19 cellular contexts compared by ENCODE assay signal in genomic region chr9:34025811-34026210, GRCh38. TPM values are rescaled to one million over a fixed set of nuclear protein-coding genes. Genes with fewer than 3 reads are reported as not detected.
DNase-seq lines count a peak whose midpoint lies in the region; ATAC-seq and TF ChIP-seq lines count a peak whose summit lies in the region.
"Had no signal": no experiment of that assay in that cellular context is flagged by ENCODE, and none has a peak within 500 bp of the region (broad histone marks: within the 10 kb centered on the region; RNA-seq: fewer than 3 reads in every experiment).

No MANE protein-coding gene starts in this region.

- H3K4me3 ChIP-seq in SK-N-MC (no peak overlapping the region), gastroesophageal sphincter (no peak overlapping the region), psoas muscle (no peak overlapping the region)
- no peak overlapping the region for H3K4me3 ChIP-seq in naive thymus-derived CD4-positive, alpha-beta T cell (ENCODE audit: low read length)
- H3K4me3 ChIP-seq: BLaER1, GM12878, GM23248 had no signal

- peaks cover 0 to 43% (median 0%) of the 10 kb centered on the region in 3 donors for H3K4me1 ChIP-seq in gastroesophageal sphincter
- peaks cover 53% of the 10 kb centered on the region for H3K4me1 ChIP-seq in psoas muscle
- H3K4me1 ChIP-seq in naive thymus-derived CD4-positive, alpha-beta T cell (ENCODE audit: control insufficient read depth in 2 of 2, insufficient read depth in 2 of 2, low read length in 2 of 2), result no peaks in the 10 kb centered on the region
- H3K4me1 ChIP-seq: BLaER1 had no signal

- H3K9me3 Mint-ChIP-seq in activated CD8-positive, alpha-beta T cell treated with anti-CD3 and anti-CD28 coated beads for 36 hours, result no peaks in the 10 kb centered on the region
- no peaks in the 10 kb centered on the region for H3K9me3 Mint-ChIP-seq in activated CD8-positive, alpha-beta T cell treated with anti-CD3 and anti-CD28 coated beads, Interleukin-2, amount 10 ng/mL, durations not matched to agents 7 days and 5 days (ENCODE audit: insufficient read depth)
- no peaks in the 10 kb centered on the region for H3K9me3 Mint-ChIP-seq in naive thymus-derived CD4-positive, alpha-beta T cell
- no peaks in the 10 kb centered on the region for H3K9me3 Mint-ChIP-seq in activated naive CD8-positive, alpha-beta T cell treated with anti-CD3 and anti-CD28 coated beads, Interleukin-2, amount 50 U/mL, for 24 hours

- H3K27ac ChIP-seq in SK-N-MC (peak overlapping the region; percentile 40), gastroesophageal sphincter (peak overlapping the region; percentile 36 to 67 (median 60)), psoas muscle (peak overlapping the region; percentile 76)
- H3K27ac ChIP-seq in naive thymus-derived CD4-positive, alpha-beta T cell (ENCODE audit: low read depth, low read length), result no peak overlapping the region
- H3K27ac ChIP-seq: 22Rv1, BLaER1, GM23248, KMS-11 had no signal

- no peak for TF ChIP-seq CTCF in activated CD8-positive, alpha-beta T cell treated with anti-CD3 and anti-CD28 coated beads for 36 hours (IDR thresholded peaks at IDR 0.05)
- TF ChIP-seq CTCF in gastroesophageal sphincter (IDR thresholded peaks at IDR 0.05) (no peak), psoas muscle (IDR thresholded peaks at IDR 0.05) (no peak)

- H3K27ac Mint-ChIP-seq in activated CD8-positive, alpha-beta T cell treated with anti-CD3 and anti-CD28 coated beads for 36 hours, result peak overlapping the region; percentile 5
- H3K27ac Mint-ChIP-seq in activated CD8-positive, alpha-beta T cell treated with anti-CD3 and anti-CD28 coated beads, Interleukin-2, amount 10 ng/mL, durations not matched to agents 7 days and 5 days, result no peak overlapping the region
- peak overlapping the region in 3 of 9 donors; percentile 5 to 38 (median 33) for H3K27ac Mint-ChIP-seq in naive thymus-derived CD4-positive, alpha-beta T cell
- no peak overlapping the region for H3K27ac Mint-ChIP-seq in activated naive CD8-positive, alpha-beta T cell treated with anti-CD3 and anti-CD28 coated beads, Interleukin-2, amount 50 U/mL, for 24 hours

- H3K9ac ChIP-seq in SK-N-MC (ENCODE audit: insufficient read length), result no peak overlapping the region
- H3K9ac ChIP-seq: BLaER1, GM23248, KMS-11 had no signal

- no peak for TF ChIP-seq POLR2A in gastroesophageal sphincter (IDR thresholded peaks at IDR 0.05)

- H3K4me1 Mint-ChIP-seq in activated CD8-positive, alpha-beta T cell treated with anti-CD3 and anti-CD28 coated beads for 36 hours (ENCODE audit: low read depth), result peaks cover 17% of the 10 kb centered on the region
- H3K4me1 Mint-ChIP-seq in activated CD8-positive, alpha-beta T cell treated with anti-CD3 and anti-CD28 coated beads, Interleukin-2, amount 10 ng/mL, durations not matched to agents 7 days and 5 days (ENCODE audit: low read depth), result peaks cover 4% of the 10 kb centered on the region
- H3K4me1 Mint-ChIP-seq in naive thymus-derived CD4-positive, alpha-beta T cell, result peaks cover 2 to 27% (median 18%) of the 10 kb centered on the region in 7 donors
- no peaks in the 10 kb centered on the region for H3K4me1 Mint-ChIP-seq in activated naive CD8-positive, alpha-beta T cell treated with anti-CD3 and anti-CD28 coated beads, Interleukin-2, amount 50 U/mL, for 24 hours

- CTCF ChIA-PET in activated CD8-positive, alpha-beta T cell treated with anti-CD3 and anti-CD28 coated beads for 36 hours (lab: Charles Lee), result interaction anchor here (0.7 to 1.2 kb wide), 4 partner anchors 9 to 203 kb away, joined by 3 to 4 read pairs (median 3); no protein-coding TSS in a partner anchor
- CTCF ChIA-PET in activated CD8-positive, alpha-beta T cell treated with anti-CD3 and anti-CD28 coated beads, Interleukin-2, amount 10 ng/mL, durations not matched to agents 7 days and 5 days (lab: Charles Lee), result interaction anchor here (1.0 to 1.8 kb wide), 5 partner anchors 14 to 573 kb away, joined by 3 to 6 read pairs (median 3); no protein-coding TSS in a partner anchor
- CTCF ChIA-PET in naive thymus-derived CD4-positive, alpha-beta T cell (lab: Charles Lee), result interaction anchor here (1.3 kb wide), 1 partner anchor 23 kb away, joined by 3 read pairs; the partner anchor contains the start of gene UBAP2

- peaks cover 3% of the 10 kb centered on the region for H3K36me3 Mint-ChIP-seq in activated CD8-positive, alpha-beta T cell treated with anti-CD3 and anti-CD28 coated beads for 36 hours (ENCODE audit: low read depth)
- H3K36me3 Mint-ChIP-seq in activated CD8-positive, alpha-beta T cell treated with anti-CD3 and anti-CD28 coated beads, Interleukin-2, amount 10 ng/mL, durations not matched to agents 7 days and 5 days (ENCODE audit: low read depth), result peaks cover 10% of the 10 kb centered on the region
- peaks cover 0 to 4% (median 0%) of the 10 kb centered on the region in 5 donors for H3K36me3 Mint-ChIP-seq in naive thymus-derived CD4-positive, alpha-beta T cell
- H3K36me3 Mint-ChIP-seq in activated naive CD8-positive, alpha-beta T cell treated with anti-CD3 and anti-CD28 coated beads, Interleukin-2, amount 50 U/mL, for 24 hours (ENCODE audit: low read depth), result peaks cover 9% of the 10 kb centered on the region

- no peak for DNase-seq in activated CD8-positive, alpha-beta T cell treated with anti-CD3 and anti-CD28 coated beads for 36 hours
- no peak for DNase-seq in activated CD8-positive, alpha-beta T cell treated with anti-CD3 and anti-CD28 coated beads, Interleukin-2, amount 10 ng/mL, durations not matched to agents 7 days and 5 days
- DNase-seq in SK-N-MC (ENCODE audit: low read depth, low spot score), result no peak
- DNase-seq in psoas muscle, result no peak
- no peak for DNase-seq in activated CD4-positive, alpha-beta T cell treated with anti-CD3 and anti-CD28 coated beads for 4 hours
- no peak for DNase-seq in naive thymus-derived CD4-positive, alpha-beta T cell
- DNase-seq in activated naive CD8-positive, alpha-beta T cell treated with anti-CD3 and anti-CD28 coated beads, Interleukin-2, amount 50 U/mL, for 24 hours, result no peak
- DNase-seq: COR-L47, DMS53, NCI-H1092 treated with DMSO at 0.1 percent for 48 hours, NCI-H1694 treated with DMSO at 0.1 percent for 48 hours, NCI-H446, NCI-H748 treated with DMSO at 0.1 percent for 48 hours had no signal

- intact Hi-C loops in activated CD8-positive, alpha-beta T cell treated with anti-CD3 and anti-CD28 coated beads for 36 hours (cut with micrococcal nuclease), result no loop called here
- intact Hi-C loops in psoas muscle (cut with DNase I), result no loop called here
- intact Hi-C loops in naive thymus-derived CD4-positive, alpha-beta T cell (cut with micrococcal nuclease), result no loop called here

- WGBS in gastroesophageal sphincter (ENCODE audit: low coverage in 1 of 2), 2 donors, result 57 to 60% methylated on average over 5 of the region's 5 CpGs
- whole genome bisulfite sequencing in psoas muscle, 3 donors, result 84 to 89% (median 86%) methylated on average over 5 of the region's 5 CpGs

- ATAC-seq in activated CD8-positive, alpha-beta T cell treated with anti-CD3 and anti-CD28 coated beads for 36 hours, result no peak
- ATAC-seq in activated CD8-positive, alpha-beta T cell treated with anti-CD3 and anti-CD28 coated beads, Interleukin-2, amount 10 ng/mL, durations not matched to agents 7 days and 5 days, result no peak
- ATAC-seq in gastroesophageal sphincter, result no peak
- no peak for ATAC-seq in psoas muscle
- no peak for ATAC-seq in naive thymus-derived CD4-positive, alpha-beta T cell
- ATAC-seq in activated naive CD8-positive, alpha-beta T cell treated with anti-CD3 and anti-CD28 coated beads, Interleukin-2, amount 50 U/mL, for 24 hours, result no peak
- ATAC-seq: GM12878 had no signal

- no peaks in the 10 kb centered on the region for H3K27me3 Mint-ChIP-seq in activated CD8-positive, alpha-beta T cell treated with anti-CD3 and anti-CD28 coated beads for 36 hours
- no peaks in the 10 kb centered on the region for H3K27me3 Mint-ChIP-seq in activated CD8-positive, alpha-beta T cell treated with anti-CD3 and anti-CD28 coated beads, Interleukin-2, amount 10 ng/mL, durations not matched to agents 7 days and 5 days (ENCODE audit: low read depth)
- no peaks in the 10 kb centered on the region for H3K27me3 Mint-ChIP-seq in naive thymus-derived CD4-positive, alpha-beta T cell
- no peaks in the 10 kb centered on the region for H3K27me3 Mint-ChIP-seq in activated naive CD8-positive, alpha-beta T cell treated with anti-CD3 and anti-CD28 coated beads, Interleukin-2, amount 50 U/mL, for 24 hours

- H3K9me3 ChIP-seq in SK-N-MC (ENCODE audit: low read depth, low read length) (no peaks in the 10 kb centered on the region), gastroesophageal sphincter (no peaks in the 10 kb centered on the region), psoas muscle (no peaks in the 10 kb centered on the region)
- H3K9me3 ChIP-seq in naive thymus-derived CD4-positive, alpha-beta T cell (ENCODE audit: control insufficient read depth in 2 of 3, low read length in 3 of 3), result no peaks in the 10 kb centered on the region
- H3K9me3 ChIP-seq: BLaER1 had no signal

- POLR2A ChIA-PET in activated CD8-positive, alpha-beta T cell treated with anti-CD3 and anti-CD28 coated beads for 36 hours (lab: Charles Lee), result interaction anchor here (0.6 to 1.4 kb wide), 2 partner anchors 22 to 152 kb away, joined by 3 read pairs; no protein-coding TSS in a partner anchor
- POLR2A ChIA-PET in activated CD8-positive, alpha-beta T cell treated with anti-CD3 and anti-CD28 coated beads, Interleukin-2, amount 10 ng/mL, durations not matched to agents 7 days and 5 days (lab: Charles Lee), result no interaction called here
- POLR2A ChIA-PET in naive thymus-derived CD4-positive, alpha-beta T cell (lab: Charles Lee), result no interaction called here

- H3K27me3 ChIP-seq in gastroesophageal sphincter (no peaks in the 10 kb centered on the region), psoas muscle (ENCODE audit: insufficient read depth in 3 of 3, low read length in 2 of 3) (no peaks in the 10 kb centered on the region)
- no peaks in the 10 kb centered on the region for H3K27me3 ChIP-seq in naive thymus-derived CD4-positive, alpha-beta T cell (ENCODE audit: control insufficient read depth in 2 of 2, insufficient read depth in 2 of 2, low read length in 2 of 2)
- H3K27me3 ChIP-seq: BLaER1 had no signal

- no peak for TF ChIP-seq EP300 in gastroesophageal sphincter (IDR thresholded peaks at IDR 0.05)

- H3K4me3 Mint-ChIP-seq in activated CD8-positive, alpha-beta T cell treated with anti-CD3 and anti-CD28 coated beads for 36 hours, result no peak overlapping the region
- no peak overlapping the region for H3K4me3 Mint-ChIP-seq in activated CD8-positive, alpha-beta T cell treated with anti-CD3 and anti-CD28 coated beads, Interleukin-2, amount 10 ng/mL, durations not matched to agents 7 days and 5 days
- no peak overlapping the region for H3K4me3 Mint-ChIP-seq in naive thymus-derived CD4-positive, alpha-beta T cell
- H3K4me3 Mint-ChIP-seq in activated naive CD8-positive, alpha-beta T cell treated with anti-CD3 and anti-CD28 coated beads, Interleukin-2, amount 50 U/mL, for 24 hours, result no peak overlapping the region

- peaks cover 26% of the 10 kb centered on the region for H3K36me3 ChIP-seq in SK-N-MC (ENCODE audit: insufficient read depth, low read length)
- H3K36me3 ChIP-seq in gastroesophageal sphincter, result peaks cover 0 to 22% of the 10 kb centered on the region in 2 donors
- H3K36me3 ChIP-seq in psoas muscle (ENCODE audit: insufficient read depth in 1 of 2, low read depth in 1 of 2), result peaks cover 0 to 4% of the 10 kb centered on the region in 2 donors
- no peaks in the 10 kb centered on the region for H3K36me3 ChIP-seq in naive thymus-derived CD4-positive, alpha-beta T cell (ENCODE audit: control insufficient read depth in 2 of 3, insufficient read depth in 3 of 3, low read length in 3 of 3)

RNA-seq across cellular contexts. Expression of gene UBAP2, which starts 22.9 kb away (rescaled TPM):
- total RNA-seq in activated CD8-positive, alpha-beta T cell treated with anti-CD3 and anti-CD28 coated beads for 36 hours, result 10 to 100 TPM; 43.4 to 45.6 TPM
- 10 to 100 TPM; 54.0 to 56.1 TPM for total RNA-seq in activated CD8-positive, alpha-beta T cell treated with anti-CD3 and anti-CD28 coated beads, Interleukin-2, amount 10 ng/mL, durations not matched to agents 7 days and 5 days
- total RNA-seq in gastroesophageal sphincter (10 to 100 TPM; 27.5 to 41.5 (median 32.8) TPM), psoas muscle (10 to 100 TPM; 31.5 to 46.3 (median 44.2) TPM)
- 10 to 100 TPM; 14.4 to 18.7 (median 18.1) TPM for polyA plus RNA-seq in psoas muscle
- 10 to 100 TPM; 29.7 to 48.4 (median 36.4) TPM for total RNA-seq in naive thymus-derived CD4-positive, alpha-beta T cell
- 10 to 100 TPM; 13.0 to 19.5 TPM for polyA plus RNA-seq in naive thymus-derived CD4-positive, alpha-beta T cell
